Comparison of ENCODE assay signal across 14 cellular contexts in genomic region chr5:150788974-150789373, GRCh38. TPM values are rescaled to one million over a fixed set of nuclear protein-coding genes. Genes with fewer than 3 reads are reported as not detected.
DNase-seq lines count a peak whose midpoint lies in the region; ATAC-seq, FAIRE-seq and TF ChIP-seq lines count a peak whose summit lies in the region.
"Had no signal": no experiment of that assay in that cellular context is flagged by ENCODE, and none has a peak within 500 bp of the region (broad histone marks: within the 10 kb centered on the region; RNA-seq: fewer than 3 reads in every experiment).

No MANE protein-coding gene starts in this region.

- no peak overlapping the region for H3K9ac ChIP-seq in HUES64 (ENCODE audit: low read depth, low read length)
- H3K9ac ChIP-seq in GM12878 (ENCODE audit: control insufficient read depth, insufficient read depth, low read length) = no peak overlapping the region

- TF ChIP-seq RAD21 in GM12878 (IDR thresholded peaks at IDR 0.05; ENCODE audit: insufficient read depth, low read depth, low read length) = no peak

- DNase-seq in activated CD4-positive, alpha-beta memory T cell treated with anti-CD3 and anti-CD28 coated beads for 36 hours = no peak
- DNase-seq in activated CD4-positive, alpha-beta memory T cell treated with anti-CD3 and anti-CD28 coated beads, Interleukin-2, amount 10 ng/mL, durations not matched to agents 7 days and 5 days = no peak
- no peak for DNase-seq in GM12878 (ENCODE audit: low read depth, low spot score)
- no peak for DNase-seq in osteoblast (ENCODE audit: insufficient read length, low spot score, missing footprints)
- DNase-seq in SHP77 (lab: John Stamatoyannopoulos, UW) = no peak
- DNase-seq in stimulated activated naive B cell treated with anti-CD40 and anti-IgM and Interleukin-4, amounts not matched to agents 10 μg/mL and 1 μg/mL and 100 μg/mL, for 72 hours = no peak
- DNase-seq: erythroblast, NCI-H1092 treated with DMSO at 0.1 percent for 48 hours had no signal

- H3K4me1 ChIP-seq in HUES64 (ENCODE audit: insufficient read depth, low read length) (peaks cover 44% of the 10 kb centered on the region), GM12878 (ENCODE audit: control insufficient read depth, insufficient read depth, low read length) (peaks cover 22% of the 10 kb centered on the region), osteoblast (ENCODE audit: insufficient read depth, low read length) (peaks cover 66% of the 10 kb centered on the region)

- SMC1A ChIA-PET in GM12878 (lab: Charles Lee; ENCODE audit: uncharacterized antibody, unreplicated experiment) = interaction anchor here (0.6 to 2.1 kb wide), 5 partner anchors 10 to 437 kb away, joined by 3 to 10 read pairs (median 4); partner anchors contain the start of gene SMIM3

- ATAC-seq in GM12878 = no peak
- ATAC-seq in stimulated activated naive B cell treated with anti-CD40 and anti-IgM and Interleukin-4, amounts not matched to agents 10 μg/mL and 1 μg/mL and 100 μg/mL, for 72 hours (replicated peaks) = no peak
- no peak for ATAC-seq in HG03045 (IDR thresholded peaks at IDR 0.05; ENCODE audit: unreplicated experiment)

- H3K4me3 ChIP-seq in HUES64 (ENCODE audit: low read length) (no peak overlapping the region), GM12878 (no peak overlapping the region), osteoblast (ENCODE audit: insufficient read depth, low read length) (no peak overlapping the region)
- H3K4me3 ChIP-seq: SJSA1, tibial nerve had no signal

- BruUV-seq in GM12878 (replicated peaks; lab: Mats Ljungman, UMichigan) = no TSS peak

- RAD21 ChIA-PET in GM12878 (lab: Charles Lee; ENCODE audit: unreplicated experiment) = interaction anchor here (0.7 to 1.1 kb wide), 2 partner anchors 9 to 54 kb away, joined by 3 read pairs; no protein-coding TSS in a partner anchor

- H3K27me3 ChIP-seq in HUES64 (ENCODE audit: insufficient read depth, low read length) (no peaks in the 10 kb centered on the region), GM12878 (replicated peaks in 1 of 2; ENCODE audit: control insufficient read depth in 2 of 2, insufficient read depth in 2 of 2, low read length in 1 of 2) (no peaks in the 10 kb centered on the region), osteoblast (ENCODE audit: insufficient read depth, low read length) (no peaks in the 10 kb centered on the region)
- H3K27me3 ChIP-seq: SJSA1, tibial nerve had no signal

- POLR2A ChIA-PET in activated CD4-positive, alpha-beta memory T cell treated with anti-CD3 and anti-CD28 coated beads for 36 hours (lab: Charles Lee) = interaction anchor here (1.0 to 2.4 kb wide), 3 partner anchors 10 to 88 kb away, joined by 3 to 15 read pairs (median 14); partner anchors contain the start of genes IRGM and RBM22
- POLR2A ChIA-PET in activated CD4-positive, alpha-beta memory T cell treated with anti-CD3 and anti-CD28 coated beads, Interleukin-2, amount 10 ng/mL, durations not matched to agents 7 days and 5 days (lab: Charles Lee) = interaction anchor here (0.5 to 2.2 kb wide), 5 partner anchors 8 to 106 kb away, joined by 3 to 14 read pairs (median 5); partner anchors contain the start of genes DCTN4, IRGM and SMIM3
- POLR2A ChIA-PET in GM12878 (lab: Charles Lee) = interaction anchor here (0.5 to 1.9 kb wide), 3 partner anchors 9 to 370 kb away, joined by 3 to 5 read pairs (median 4); no protein-coding TSS in a partner anchor

- H3K4me1 Mint-ChIP-seq in activated CD4-positive, alpha-beta memory T cell treated with anti-CD3 and anti-CD28 coated beads for 36 hours (ENCODE audit: low read depth) = peaks cover 67% of the 10 kb centered on the region
- H3K4me1 Mint-ChIP-seq in activated CD4-positive, alpha-beta memory T cell treated with anti-CD3 and anti-CD28 coated beads, Interleukin-2, amount 10 ng/mL, durations not matched to agents 7 days and 5 days = peaks cover 55% of the 10 kb centered on the region
- peaks cover 17 to 41% of the 10 kb centered on the region in 2 donors for H3K4me1 Mint-ChIP-seq in stimulated activated naive B cell treated with anti-CD40 and anti-IgM and Interleukin-4, amounts not matched to agents 10 μg/mL and 1 μg/mL and 100 μg/mL, for 72 hours

- H3K4me2 ChIP-seq in GM12878 (ENCODE audit: control insufficient read depth, insufficient read depth) (peak overlapping the region; percentile 95), osteoblast (ENCODE audit: insufficient read depth, low read length) (peak overlapping the region; percentile 65)

- peaks cover 48% of the 10 kb centered on the region for H3K79me2 ChIP-seq in GM12878 (ENCODE audit: control insufficient read depth, insufficient read depth, low read length)
- peaks cover 93% of the 10 kb centered on the region for H3K79me2 ChIP-seq in osteoblast (ENCODE audit: insufficient read depth, low read length)

- no peak for TF ChIP-seq CTCF in GM12878 (IDR thresholded peaks at IDR 0.05 in 2 of 3, conservative IDR thresholded peaks at IDR 0.05 in 1 of 3; ENCODE audit: control insufficient read depth in 2 of 3, extremely low read depth in 1 of 3, insufficient read depth in 1 of 3, low read depth in 3 of 3, low read length in 3 of 3)
- TF ChIP-seq CTCF in osteoblast (IDR thresholded peaks at IDR 0.05; ENCODE audit: extremely low read depth, low read depth, low read length) = no peak

- H3K27ac ChIP-seq in HUES64 (ENCODE audit: low read depth, low read length) = peak overlapping the region; percentile 7; the same call in 1 of the 2 replicates
- H3K27ac ChIP-seq in GM12878 (ENCODE audit: control insufficient read depth, insufficient read depth) = no peak overlapping the region; the same call in 1 of the 2 replicates
- peak overlapping the region; percentile 89 for H3K27ac ChIP-seq in osteoblast (ENCODE audit: low read depth, low read length)

- FAIRE-seq in GM12878 (lab: Jason Lieb, UNC) = no peak

- no peaks in the 10 kb centered on the region for H3K27me3 Mint-ChIP-seq in activated CD4-positive, alpha-beta memory T cell treated with anti-CD3 and anti-CD28 coated beads for 36 hours
- no peaks in the 10 kb centered on the region for H3K27me3 Mint-ChIP-seq in activated CD4-positive, alpha-beta memory T cell treated with anti-CD3 and anti-CD28 coated beads, Interleukin-2, amount 10 ng/mL, durations not matched to agents 7 days and 5 days
- H3K27me3 Mint-ChIP-seq in stimulated activated naive B cell treated with anti-CD40 and anti-IgM and Interleukin-4, amounts not matched to agents 10 μg/mL and 1 μg/mL and 100 μg/mL, for 72 hours = peaks cover 22 to 27% of the 10 kb centered on the region in 2 donors

- no peak overlapping the region for H3K4me3 Mint-ChIP-seq in activated CD4-positive, alpha-beta memory T cell treated with anti-CD3 and anti-CD28 coated beads for 36 hours
- H3K4me3 Mint-ChIP-seq in activated CD4-positive, alpha-beta memory T cell treated with anti-CD3 and anti-CD28 coated beads, Interleukin-2, amount 10 ng/mL, durations not matched to agents 7 days and 5 days = no peak overlapping the region
- no peak overlapping the region for H3K4me3 Mint-ChIP-seq in stimulated activated naive B cell treated with anti-CD40 and anti-IgM and Interleukin-4, amounts not matched to agents 10 μg/mL and 1 μg/mL and 100 μg/mL, for 72 hours
- H3K4me3 Mint-ChIP-seq: central memory CD8-positive, alpha-beta T cell; WTC11 had no signal

- H2AFZ ChIP-seq in GM12878 (ENCODE audit: control insufficient read depth, low read depth, low read length) (no peak overlapping the region), osteoblast (ENCODE audit: low read length) (no peak overlapping the region)

- H3K9me3 Mint-ChIP-seq in activated CD4-positive, alpha-beta memory T cell treated with anti-CD3 and anti-CD28 coated beads for 36 hours = peaks cover 8% of the 10 kb centered on the region
- H3K9me3 Mint-ChIP-seq in activated CD4-positive, alpha-beta memory T cell treated with anti-CD3 and anti-CD28 coated beads, Interleukin-2, amount 10 ng/mL, durations not matched to agents 7 days and 5 days = peaks cover 3% of the 10 kb centered on the region
- H3K9me3 Mint-ChIP-seq in stimulated activated naive B cell treated with anti-CD40 and anti-IgM and Interleukin-4, amounts not matched to agents 10 μg/mL and 1 μg/mL and 100 μg/mL, for 72 hours = peaks cover 2 to 4% of the 10 kb centered on the region in 2 donors
- H3K9me3 Mint-ChIP-seq: central memory CD8-positive, alpha-beta T cell had no signal

- H3K9me3 ChIP-seq in HUES64 (ENCODE audit: insufficient read depth, low read depth, low read length) = peaks cover 6% of the 10 kb centered on the region; the same call in 1 of the 2 replicates
- H3K9me3 ChIP-seq in GM12878 (replicated peaks; ENCODE audit: control insufficient read depth, insufficient read depth, low read length) = peaks cover 4% of the 10 kb centered on the region; the same call in 2 of the 3 replicates
- no peaks in the 10 kb centered on the region for H3K9me3 ChIP-seq in osteoblast (ENCODE audit: low read depth, low read length)
- H3K9me3 ChIP-seq: SJSA1, tibial nerve had no signal

- peaks cover 11% of the 10 kb centered on the region for H3K36me3 Mint-ChIP-seq in activated CD4-positive, alpha-beta memory T cell treated with anti-CD3 and anti-CD28 coated beads for 36 hours
- peaks cover 29% of the 10 kb centered on the region for H3K36me3 Mint-ChIP-seq in activated CD4-positive, alpha-beta memory T cell treated with anti-CD3 and anti-CD28 coated beads, Interleukin-2, amount 10 ng/mL, durations not matched to agents 7 days and 5 days (ENCODE audit: low read depth)
- peaks cover 12 to 18% of the 10 kb centered on the region in 2 donors for H3K36me3 Mint-ChIP-seq in stimulated activated naive B cell treated with anti-CD40 and anti-IgM and Interleukin-4, amounts not matched to agents 10 μg/mL and 1 μg/mL and 100 μg/mL, for 72 hours

- TF ChIP-seq EP300 in GM12878 (IDR thresholded peaks at IDR 0.05; ENCODE audit: borderline replicate concordance in 1 of 2, control insufficient read depth in 1 of 2, low read depth in 2 of 2, low read length in 2 of 2) = no peak

- in situ Hi-C loops in GM12878 (cut with MboI) = no loop called here

- peak overlapping the region; percentile 93 for H3K27ac Mint-ChIP-seq in activated CD4-positive, alpha-beta memory T cell treated with anti-CD3 and anti-CD28 coated beads for 36 hours
- no peak overlapping the region for H3K27ac Mint-ChIP-seq in activated CD4-positive, alpha-beta memory T cell treated with anti-CD3 and anti-CD28 coated beads, Interleukin-2, amount 10 ng/mL, durations not matched to agents 7 days and 5 days
- H3K27ac Mint-ChIP-seq in stimulated activated naive B cell treated with anti-CD40 and anti-IgM and Interleukin-4, amounts not matched to agents 10 μg/mL and 1 μg/mL and 100 μg/mL, for 72 hours = no peak overlapping the region
- H3K27ac Mint-ChIP-seq: WTC11 had no signal

- intact Hi-C loops in activated CD4-positive, alpha-beta memory T cell treated with anti-CD3 and anti-CD28 coated beads for 36 hours (cut with micrococcal nuclease) = loop anchor here (10.0 kb wide), 2 partner anchors 426 to 466 kb away; partner anchors contain the start of gene GM2A
- intact Hi-C loops in GM12878 (cut with micrococcal nuclease; ENCODE audit: unreplicated experiment) = loop anchor here (10.0 kb wide), 2 partner anchors 304 to 466 kb away; partner anchors contain the start of gene GM2A

- TF ChIP-seq POLR2A in GM12878 (IDR thresholded peaks at IDR 0.05; ENCODE audit: low read depth, low read length) = no peak

- CTCF ChIA-PET in activated CD4-positive, alpha-beta memory T cell treated with anti-CD3 and anti-CD28 coated beads for 36 hours (lab: Charles Lee) = interaction anchor here (1.0 to 4.6 kb wide), 7 partner anchors 9 to 244 kb away, joined by 3 to 36 read pairs (median 6); partner anchors contain the start of genes IRGM, RBM22 and SMIM3
- CTCF ChIA-PET in activated CD4-positive, alpha-beta memory T cell treated with anti-CD3 and anti-CD28 coated beads, Interleukin-2, amount 10 ng/mL, durations not matched to agents 7 days and 5 days (lab: Charles Lee) = interaction anchor here (0.8 to 3.9 kb wide), 4 partner anchors 9 to 290 kb away, joined by 3 to 22 read pairs (median 4); partner anchors contain the start of genes RBM22 and SMIM3
- CTCF ChIA-PET in GM12878 (lab: Yijun Ruan, JAX) = interaction anchor here (0.7 to 2.4 kb wide), 5 partner anchors 10 to 229 kb away, joined by 3 to 8 read pairs (median 6); partner anchors contain the start of genes IRGM and SMIM3

- H3K36me3 ChIP-seq in HUES64 (ENCODE audit: insufficient read depth, low read length) = 0 out of 2 replicates have a peak, but pooled peaks cover 2% of the 10 kb centered on the region
- H3K36me3 ChIP-seq in GM12878 (ENCODE audit: control insufficient read depth in 2 of 2, insufficient read depth in 2 of 2, low read length in 1 of 2) = no peaks in the 10 kb centered on the region
- H3K36me3 ChIP-seq in osteoblast (ENCODE audit: insufficient read depth, low read length) = peaks cover 11% of the 10 kb centered on the region
- H3K36me3 ChIP-seq: SJSA1, tibial nerve had no signal

- no peaks in the 10 kb centered on the region for H4K20me1 ChIP-seq in GM12878 (ENCODE audit: control insufficient read depth, insufficient read depth)
- H4K20me1 ChIP-seq in osteoblast (ENCODE audit: insufficient read depth, low read length) = no peaks in the 10 kb centered on the region

RNA-seq across cellular contexts. Expression of gene SMIM3, which starts 10.4 kb away (rescaled TPM):
- 10 to 100 TPM; 22.4 to 22.8 TPM for total RNA-seq in activated CD4-positive, alpha-beta memory T cell treated with anti-CD3 and anti-CD28 coated beads for 36 hours
- total RNA-seq in activated CD4-positive, alpha-beta memory T cell treated with anti-CD3 and anti-CD28 coated beads, Interleukin-2, amount 10 ng/mL, durations not matched to agents 7 days and 5 days = 10 to 100 TPM; 17.4 to 19.1 TPM
- 22.6 TPM for polyA plus RNA-seq in HUES64 (2013, experiment 1 of 2)
- polyA plus RNA-seq in HUES64 (2013, experiment 2 of 2) = 20.5 TPM
- 2.9 and 3.0 TPM in 2 replicates for total RNA-seq in GM12878 (2013; cell fraction: nucleolus; rRNA removed)
- total RNA-seq in GM12878 (2014; rRNA removed) (9.9 and 11.8 TPM in 2 replicates), GM12878 (2014; rRNA removed; fragmentation: Illumina TruSeq; extraction: Trizol) (7.3 and 7.7 TPM in 2 replicates), GM12878 (2021) (6.9 and 8.4 TPM in 2 replicates), osteoblast (46.3 and 51.9 TPM in 2 replicates)
- 19.7 TPM for polyA plus RNA-seq in GM12878 (2011; ENCODE audit: low read depth)
- polyA plus RNA-seq in GM12878 (2011; rRNA removed) (1.0 TPM in 2 replicates), GM12878 (2014; fragmentation: Illumina TruSeq; extraction: Trizol) (6.9 and 10.7 TPM in 2 replicates), GM12878 (2014; fragmentation: Nextera tagmentation; extraction: Ambion mirVana) (1 to 10 TPM; 1.4 to 5.2 TPM), GM12878 (2014; rRNA removed) (7.7 and 8.7 TPM in 2 replicates), GM12878 (2016; fragmentation: Nextera tagmentation; extraction: Ambion mirVana) (10 to 100 TPM; 11.1 to 14.3 TPM)
- 1.3 and 1.8 TPM in 2 replicates for polyA plus RNA-seq in GM12878 (2011; cell fraction: cytosol; rRNA removed)
- polyA plus RNA-seq in GM12878 (2011; cell fraction: nucleus; rRNA removed) = 0.46 and 0.53 TPM in 2 replicates
- 13.1 and 21.5 TPM in 2 replicates for polyA plus RNA-seq in GM12878 (2012)
- polyA minus RNA-seq in GM12878 (2011; rRNA and poly(A)+ RNA removed) = 0.21 and 0.44 TPM in 2 replicates
- polyA minus RNA-seq in GM12878 (2011; cell fraction: cytosol; rRNA and poly(A)+ RNA removed) = not detected in 2 replicates
- 0.24 and 0.29 TPM in 2 replicates for polyA minus RNA-seq in GM12878 (2011; cell fraction: nucleus; rRNA and poly(A)+ RNA removed)

RNA-seq across cellular contexts. Expression of gene DCTN4, which starts 30.2 kb away (rescaled TPM):
- 10 to 100 TPM; 32.2 to 32.9 TPM for total RNA-seq in activated CD4-positive, alpha-beta memory T cell treated with anti-CD3 and anti-CD28 coated beads for 36 hours
- total RNA-seq in activated CD4-positive, alpha-beta memory T cell treated with anti-CD3 and anti-CD28 coated beads, Interleukin-2, amount 10 ng/mL, durations not matched to agents 7 days and 5 days = 10 to 100 TPM; 38.6 to 40.6 TPM
- polyA plus RNA-seq in HUES64 (2013, experiment 1 of 2) = 31.3 TPM
- 32.8 TPM for polyA plus RNA-seq in HUES64 (2013, experiment 2 of 2)
- total RNA-seq in GM12878 (2013; cell fraction: nucleolus; rRNA removed) = 76.3 and 86.3 TPM in 2 replicates
- total RNA-seq in GM12878 (2014; rRNA removed) = 17.9 and 24.1 TPM in 2 replicates
- total RNA-seq in GM12878 (2014; rRNA removed; fragmentation: Illumina TruSeq; extraction: Trizol) = 20.9 and 21.3 TPM in 2 replicates
- 26.6 and 27.8 TPM in 2 replicates for total RNA-seq in GM12878 (2021)
- polyA plus RNA-seq in GM12878 (2011; ENCODE audit: low read depth) = 17.1 TPM
- 26.2 and 30.7 TPM in 2 replicates for polyA plus RNA-seq in GM12878 (2011; rRNA removed)
- polyA plus RNA-seq in GM12878 (2011; cell fraction: cytosol; rRNA removed) = 21.7 and 23.9 TPM in 2 replicates
- 31.0 and 37.4 TPM in 2 replicates for polyA plus RNA-seq in GM12878 (2011; cell fraction: nucleus; rRNA removed)
- polyA plus RNA-seq in GM12878 (2012) = 14.7 and 16.7 TPM in 2 replicates
- 25.1 and 29.5 TPM in 2 replicates for polyA plus RNA-seq in GM12878 (2014; fragmentation: Illumina TruSeq; extraction: Trizol)
- 1 to 10 TPM; 7.6 to 8.5 TPM for polyA plus RNA-seq in GM12878 (2014; fragmentation: Nextera tagmentation; extraction: Ambion mirVana)
- 14.0 and 17.5 TPM in 2 replicates for polyA plus RNA-seq in GM12878 (2014; rRNA removed)
- 10 to 100 TPM; 16.6 to 18.1 TPM for polyA plus RNA-seq in GM12878 (2016; fragmentation: Nextera tagmentation; extraction: Ambion mirVana)
- 33.7 and 34.8 TPM in 2 replicates for polyA minus RNA-seq in GM12878 (2011; rRNA and poly(A)+ RNA removed)
- polyA minus RNA-seq in GM12878 (2011; cell fraction: cytosol; rRNA and poly(A)+ RNA removed) = 10.0 and 14.1 TPM in 2 replicates
- 26.1 and 42.6 TPM in 2 replicates for polyA minus RNA-seq in GM12878 (2011; cell fraction: nucleus; rRNA and poly(A)+ RNA removed)
- 66.2 and 68.1 TPM in 2 replicates for total RNA-seq in osteoblast

RNA-seq across cellular contexts. Expression of gene IRGM, which starts 57.3 kb away (rescaled TPM):
- under 1 TPM; 0.77 to 0.88 TPM for total RNA-seq in activated CD4-positive, alpha-beta memory T cell treated with anti-CD3 and anti-CD28 coated beads for 36 hours
- total RNA-seq in activated CD4-positive, alpha-beta memory T cell treated with anti-CD3 and anti-CD28 coated beads, Interleukin-2, amount 10 ng/mL, durations not matched to agents 7 days and 5 days = 1 to 10 TPM in 1 of 2 experiments, under 1 TPM in 1; 0.96 to 1.2 TPM
- not detected for polyA plus RNA-seq in HUES64 (2013, experiment 1 of 2)
- polyA plus RNA-seq in HUES64 (2013, experiment 2 of 2) = not detected
- total RNA-seq in GM12878 (2013; cell fraction: nucleolus; rRNA removed) = 0.81 and 1.7 TPM in 2 replicates
- total RNA-seq in GM12878 (2014; rRNA removed) (0.28 and 0.60 TPM in 2 replicates), GM12878 (2014; rRNA removed; fragmentation: Illumina TruSeq; extraction: Trizol) (0.31 and 0.32 TPM in 2 replicates), GM12878 (2021) (0.38 TPM in 1 of 2 replicates, not detected in the other), osteoblast (not detected in 2 replicates)
- polyA plus RNA-seq in GM12878 (2011; ENCODE audit: low read depth) = 0.54 TPM
- polyA plus RNA-seq in GM12878 (2011; rRNA removed) (0.22 and 0.23 TPM in 2 replicates), GM12878 (2014; fragmentation: Illumina TruSeq; extraction: Trizol) (0.14 and 0.25 TPM in 2 replicates), GM12878 (2014; fragmentation: Nextera tagmentation; extraction: Ambion mirVana) (under 1 TPM; 0.11 to 0.24 TPM), GM12878 (2014; rRNA removed) (0.15 TPM in 1 of 2 replicates, not detected in the other), GM12878 (2016; fragmentation: Nextera tagmentation; extraction: Ambion mirVana) (under 1 TPM in 1 of 2 experiments, not detected in 1; 0.30 TPM)
- polyA plus RNA-seq in GM12878 (2011; cell fraction: cytosol; rRNA removed) = 0.16 and 0.23 TPM in 2 replicates
- 0.76 and 0.84 TPM in 2 replicates for polyA plus RNA-seq in GM12878 (2011; cell fraction: nucleus; rRNA removed)
- 0.22 and 0.42 TPM in 2 replicates for polyA plus RNA-seq in GM12878 (2012)
- polyA minus RNA-seq in GM12878 (2011; rRNA and poly(A)+ RNA removed) = 0.51 and 1.1 TPM in 2 replicates
- not detected in 2 replicates for polyA minus RNA-seq in GM12878 (2011; cell fraction: cytosol; rRNA and poly(A)+ RNA removed)
- 1.1 and 2.3 TPM in 2 replicates for polyA minus RNA-seq in GM12878 (2011; cell fraction: nucleus; rRNA and poly(A)+ RNA removed)
- total RNA-seq: SJSA1, tibial nerve had no signal
